Comparison of ENCODE assay signal across 8 cellular contexts in the genomic region with DNA sequence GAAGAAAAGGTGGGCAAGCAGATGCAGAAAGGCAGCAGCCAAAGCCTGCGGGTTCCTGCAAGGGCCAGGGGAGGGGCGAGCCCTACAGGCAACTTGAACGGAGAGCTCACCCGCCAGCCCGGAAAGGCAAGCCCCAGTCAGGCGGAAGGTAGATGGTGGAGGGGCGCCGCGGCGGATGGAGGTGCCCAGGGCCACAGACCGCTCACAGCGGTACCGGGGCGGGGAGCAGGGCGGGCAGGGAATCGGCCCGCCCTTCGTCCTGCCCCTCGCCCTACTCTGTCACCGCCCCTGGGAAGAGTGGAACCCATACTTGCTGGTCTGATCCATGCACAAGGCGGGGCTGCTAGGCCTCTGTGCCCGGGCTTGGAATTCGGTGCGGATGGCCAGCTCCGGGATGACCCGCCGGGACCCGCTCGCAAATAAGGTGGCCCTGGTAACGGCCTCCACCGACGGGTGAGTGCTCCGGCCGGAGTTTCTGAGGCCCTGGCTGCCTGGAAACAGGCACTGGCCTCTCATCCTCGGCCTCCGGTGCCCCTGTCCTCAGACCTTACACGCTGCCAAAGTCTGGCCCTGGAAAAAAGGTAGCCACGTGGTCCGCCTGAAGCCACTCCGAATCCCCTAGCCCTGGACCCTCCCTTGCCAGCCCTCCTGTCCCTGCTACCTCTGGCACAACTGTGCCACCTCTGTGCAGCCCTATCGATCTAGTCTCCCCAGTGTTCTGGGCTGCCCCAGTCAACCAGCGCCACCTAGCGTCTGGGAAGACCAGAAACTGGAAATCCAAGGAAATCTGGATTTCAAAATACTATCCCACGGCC.
DNase-seq lines count a peak whose midpoint lies in the region; ATAC-seq and TF ChIP-seq lines count a peak whose summit lies in the region.

Gene DHRS4, plus strand, starts transcription at position 307 of the 815 bp plus-strand sequence. Its CDS starts 19 bp downstream, at position 326.

- H3K27me3 Mint-ChIP-seq in activated naive CD8-positive, alpha-beta T cell: no peaks in the 10 kb centered on the region

- H3K36me3 ChIP-seq in parathyroid adenoma (ENCODE audit: control insufficient read depth, insufficient read depth, low read length) (no peaks in the 10 kb centered on the region), tibial artery (peaks cover 0 to 6% (median 0%) of the 10 kb centered on the region in 3 donors)

- peak within 1 kb of the TSS; percentile 74 for H3K27ac Mint-ChIP-seq in activated naive CD8-positive, alpha-beta T cell

- peak within 1 kb of the TSS; percentile 88 for H2AFZ ChIP-seq in parathyroid adenoma

- H3K27me3 ChIP-seq in parathyroid adenoma (ENCODE audit: control insufficient read depth, insufficient read depth, low read length) (no peaks in the 10 kb centered on the region), tibial artery (no peaks in the 10 kb centered on the region)

- H3K4me3 Mint-ChIP-seq in activated naive CD8-positive, alpha-beta T cell: peak within 1 kb of the TSS; percentile 95

- H3K4me2 ChIP-seq in parathyroid adenoma (ENCODE audit: low read length): peak within 1 kb of the TSS; percentile 93

- DNase-seq in GM12864 (ENCODE audit: low read depth) (peak; percentile 41), NCI-H1092 treated with DMSO at 0.1 percent for 48 hours (lab: John Stamatoyannopoulos, UW) (peak; percentile 90), SKM-1 treated with dmso at 0.1 percent for 144 hours (lab: John Stamatoyannopoulos, UW; ENCODE audit: unreplicated experiment) (peak; percentile 16), head of caudate nucleus (peak; percentile 71 to 96 (median 89)), tibial artery (peak; percentile 82 to 90)

- TF ChIP-seq CTCF in GM12864 (IDR thresholded peaks at IDR 0.05; ENCODE audit: low read depth, low read length, missing control alignments): peak; percentile 94
- TF ChIP-seq CTCF in parathyroid adenoma (IDR thresholded peaks at IDR 0.05): peak; percentile 94
- TF ChIP-seq CTCF in tibial artery (IDR thresholded peaks at IDR 0.05): peak; percentile 69 to 83

- H3K9me3 ChIP-seq in parathyroid adenoma (ENCODE audit: control insufficient read depth, low read length) (no peaks in the 10 kb centered on the region), tibial artery (peaks cover 0 to 3% (median 0%) of the 10 kb centered on the region in 3 donors)

- no peaks in the 10 kb centered on the region for H3K36me3 Mint-ChIP-seq in activated naive CD8-positive, alpha-beta T cell

- peak; percentile 71 for ATAC-seq in HG02610 (IDR thresholded peaks at IDR 0.05; ENCODE audit: unreplicated experiment)

- H3K4me1 ChIP-seq in parathyroid adenoma (peaks cover 12% of the 10 kb centered on the region), tibial artery (peaks cover 0 to 31% (median 18%) of the 10 kb centered on the region in 4 donors)

- H3K4me1 Mint-ChIP-seq in activated naive CD8-positive, alpha-beta T cell (ENCODE audit: low read depth): peaks cover 28% of the 10 kb centered on the region

- intact Hi-C loops in head of caudate nucleus (cut with DNase I) (no loop called here), tibial artery (cut with DNase I; ENCODE audit: low total_unique reads) (no loop called here)

- H3K79me2 ChIP-seq in parathyroid adenoma: peaks cover 21% of the 10 kb centered on the region

- peak within 1 kb of the TSS; percentile 75 for H3K4me3 ChIP-seq in GM12864 (ENCODE audit: low read depth, low read length)
- peak within 1 kb of the TSS; percentile 81 for H3K4me3 ChIP-seq in parathyroid adenoma (ENCODE audit: low read depth, low read length)
- peak within 1 kb of the TSS; percentile 62 to 66 for H3K4me3 ChIP-seq in tibial artery

- H3K27ac ChIP-seq in parathyroid adenoma (peak within 1 kb of the TSS; percentile 86), tibial artery (peak within 1 kb of the TSS; percentile 76 to 85)

- H3K9me3 Mint-ChIP-seq in activated naive CD8-positive, alpha-beta T cell (ENCODE audit: low read depth): no peaks in the 10 kb centered on the region

- peak within 1 kb of the TSS; percentile 47 for H3K9ac ChIP-seq in parathyroid adenoma

Comparison
In these comparisons a context has a peak if more than half of its experiments do, and no peak if none do; other contexts are left out.
1. Peak in every context shown above with its lines: DNase-seq, ATAC-seq, H3K4me3 ChIP-seq and H3K27ac ChIP-seq.
2. DNase-seq: peak in every context shown above with its lines; median percentile 90 in NCI-H1092 treated with DMSO at 0.1 percent for 48 hours; 89 in head of caudate nucleus; 86 in tibial artery; 41 in GM12864; 16 in SKM-1 treated with dmso at 0.1 percent for 144 hours.